Comparison of ENCODE assay signal across 28 cellular contexts in the genomic region with DNA sequence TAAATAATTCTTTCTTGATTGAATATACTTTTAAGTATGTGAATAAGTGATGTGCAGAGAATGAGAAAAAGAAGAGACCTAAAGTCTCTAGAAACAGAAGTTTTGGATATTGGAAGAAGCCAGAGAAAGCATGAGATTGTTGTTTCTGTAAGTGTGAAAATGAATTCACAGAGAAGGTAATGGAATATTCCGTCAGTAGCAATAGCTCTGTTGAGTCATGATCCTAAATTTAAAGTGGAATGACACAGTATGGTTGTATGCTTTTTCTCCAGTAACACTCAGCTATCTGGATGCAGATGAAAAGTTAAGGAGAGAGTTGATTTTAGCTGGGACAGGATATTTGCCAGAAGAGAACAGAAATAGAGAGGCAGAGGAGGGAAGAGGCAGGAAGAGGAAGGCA.
"Had no signal": no experiment of that assay in that cellular context is flagged by ENCODE, and none has a peak within 500 bp of the region (broad histone marks: within the 10 kb centered on the region; RNA-seq: fewer than 3 reads in every experiment).

No MANE protein-coding gene starts in this region.

- H3K4me3 Mint-ChIP-seq: activated B cell treated with CpG ODN at 0.5 μM for 24 hours; activated CD4-positive, alpha-beta memory T cell treated with anti-CD3 and anti-CD28 coated beads for 36 hours; activated CD4-positive, alpha-beta T cell treated with anti-CD3 and anti-CD28 coated beads, Interleukin-2, amount 10 ng/mL, durations not matched to agents 24 days and 14 days; activated naive CD8-positive, alpha-beta T cell treated with anti-CD3 and anti-CD28 coated beads, Interleukin-2, amount 10 ng/mL, durations not matched to agents 7 days and 5 days; activated T-helper 17 cell treated with anti-CD3 and anti-CD28 coated beads, Interleukin-2, amount 50 U/mL, for 72 hours; T-cell had no signal

- H3K27ac ChIP-seq: body of pancreas, SK-N-MC had no signal

- H3K9me3 Mint-ChIP-seq: activated CD4-positive, alpha-beta T cell treated with anti-CD3 and anti-CD28 coated beads, Interleukin-2, amount 10 ng/mL, durations not matched to agents 24 days and 14 days; activated naive CD8-positive, alpha-beta T cell treated with anti-CD3 and anti-CD28 coated beads, Interleukin-2, amount 10 ng/mL, durations not matched to agents 7 days and 5 days had no signal

- DNase-seq: activated B cell treated with CpG ODN at 0.5 μM for 24 hours; activated CD4-positive, alpha-beta memory T cell treated with anti-CD3 and anti-CD28 coated beads for 36 hours; activated CD4-positive, alpha-beta T cell treated with anti-CD3 and anti-CD28 coated beads for 1 hour; activated CD4-positive, alpha-beta T cell treated with anti-CD3 and anti-CD28 coated beads, Interleukin-2, amount 10 ng/mL, durations not matched to agents 24 days and 14 days; activated CD8-positive, alpha-beta memory T cell treated with anti-CD3 and anti-CD28 coated beads for 24 hours; activated gamma-delta T cell; activated naive CD4-positive, alpha-beta T cell treated with anti-CD3 and anti-CD28 coated beads, Interleukin-2, amount 50 U/mL, for 16 hours; activated naive CD8-positive, alpha-beta T cell treated with anti-CD3 and anti-CD28 coated beads, Interleukin-2, amount 10 ng/mL, durations not matched to agents 7 days and 5 days; activated T-cell treated with anti-CD3 and anti-CD28 coated beads for 4 hours; activated T-cell treated with anti-CD3 and anti-CD28 coated beads, Interleukin-2, amount 50 U/mL, for 48 hours; aorta; body of pancreas; MG63; NCI-H1092 treated with DMSO at 0.1 percent for 48 hours; NCI-H1417 treated with DMSO at 0.1 percent for 48 hours; NCI-H1694 treated with DMSO at 0.1 percent for 48 hours; NCI-H2029 treated with DMSO at 0.1 percent for 48 hours; NCI-H345; NCI-H510A treated with DMSO at 0.1 percent for 48 hours; NCI-H69; NK-92 treated with Interleukin-12 subunit alpha and Interleukin-12 subunit beta, amount 100 ng/mL, for 24 hours; OCI-M1; RPMI8226; T-cell; T-helper 2 cell; T1000 had no signal

- H3K36me3 ChIP-seq: MG63 had no signal

- H3K9me3 ChIP-seq: body of pancreas, MG63 had no signal

- H3K27me3 Mint-ChIP-seq: activated B cell treated with CpG ODN at 0.5 μM for 24 hours; activated CD4-positive, alpha-beta memory T cell treated with anti-CD3 and anti-CD28 coated beads for 36 hours; activated CD4-positive, alpha-beta T cell treated with anti-CD3 and anti-CD28 coated beads, Interleukin-2, amount 10 ng/mL, durations not matched to agents 24 days and 14 days; activated naive CD8-positive, alpha-beta T cell treated with anti-CD3 and anti-CD28 coated beads, Interleukin-2, amount 10 ng/mL, durations not matched to agents 7 days and 5 days; activated T-helper 17 cell treated with anti-CD3 and anti-CD28 coated beads, Interleukin-2, amount 50 U/mL, for 72 hours; T-cell had no signal

- H3K4me1 Mint-ChIP-seq: activated B cell treated with CpG ODN at 0.5 μM for 24 hours; activated CD4-positive, alpha-beta T cell treated with anti-CD3 and anti-CD28 coated beads, Interleukin-2, amount 10 ng/mL, durations not matched to agents 24 days and 14 days; activated naive CD8-positive, alpha-beta T cell treated with anti-CD3 and anti-CD28 coated beads, Interleukin-2, amount 10 ng/mL, durations not matched to agents 7 days and 5 days; activated T-helper 17 cell treated with anti-CD3 and anti-CD28 coated beads, Interleukin-2, amount 50 U/mL, for 72 hours; T-cell had no signal

- H3K4me3 ChIP-seq: body of pancreas, MG63, SK-N-MC had no signal

- H3K27ac Mint-ChIP-seq: activated B cell treated with CpG ODN at 0.5 μM for 24 hours; activated CD4-positive, alpha-beta memory T cell treated with anti-CD3 and anti-CD28 coated beads for 36 hours; activated CD4-positive, alpha-beta T cell treated with anti-CD3 and anti-CD28 coated beads, Interleukin-2, amount 10 ng/mL, durations not matched to agents 24 days and 14 days; activated naive CD8-positive, alpha-beta T cell treated with anti-CD3 and anti-CD28 coated beads, Interleukin-2, amount 10 ng/mL, durations not matched to agents 7 days and 5 days; activated T-helper 17 cell treated with anti-CD3 and anti-CD28 coated beads, Interleukin-2, amount 50 U/mL, for 72 hours; T-cell had no signal

- H3K27me3 ChIP-seq: body of pancreas, MG63 had no signal

- H3K36me3 Mint-ChIP-seq: activated CD4-positive, alpha-beta memory T cell treated with anti-CD3 and anti-CD28 coated beads for 36 hours; activated naive CD8-positive, alpha-beta T cell treated with anti-CD3 and anti-CD28 coated beads, Interleukin-2, amount 10 ng/mL, durations not matched to agents 7 days and 5 days; T-cell had no signal

- H3K4me1 ChIP-seq: body of pancreas had no signal
